8 cellular contexts compared by ENCODE assay signal in genomic region chr21:46284722-46285121, GRCh38. TPM values are rescaled to one million over a fixed set of nuclear protein-coding genes. Genes with fewer than 3 reads are reported as not detected.
DNase-seq lines count a peak whose midpoint lies in the region; ATAC-seq and TF ChIP-seq lines count a peak whose summit lies in the region.

No MANE protein-coding gene starts in this region.

- no peaks in the 10 kb centered on the region for H3K9me3 Mint-ChIP-seq in activated T-cell treated with anti-CD3 and anti-CD28 coated beads, Interleukin-2, amount 50 U/mL, for 24 hours
- peaks cover 11% of the 10 kb centered on the region for H3K9me3 Mint-ChIP-seq in glutamatergic neuron (ENCODE audit: unreplicated experiment)
- H3K9me3 Mint-ChIP-seq in stimulated activated naive CD8-positive, alpha-beta T cell treated with anti-CD3 and anti-CD28 coated beads, Interleukin-15, amount 100 ng/mL, for 72 hours: no peaks in the 10 kb centered on the region

- DNase-seq in activated T-cell treated with anti-CD3 and anti-CD28 coated beads, Interleukin-2, amount 50 U/mL, for 24 hours: no peak
- no peak for DNase-seq in activated T-cell treated with anti-CD3 and anti-CD28 coated beads, Interleukin-2, amount 50 U/mL, for 1 hour
- no peak for DNase-seq in glutamatergic neuron
- no peak for DNase-seq in stimulated activated naive CD8-positive, alpha-beta T cell treated with anti-CD3 and anti-CD28 coated beads, Interleukin-15, amount 100 ng/mL, for 72 hours
- no peak for DNase-seq in substantia nigra (lab: John Stamatoyannopoulos, UW)

- H3K27me3 Mint-ChIP-seq in activated T-cell treated with anti-CD3 and anti-CD28 coated beads, Interleukin-2, amount 50 U/mL, for 24 hours: no peaks in the 10 kb centered on the region
- peaks cover 4% of the 10 kb centered on the region for H3K27me3 Mint-ChIP-seq in glutamatergic neuron (ENCODE audit: unreplicated experiment)
- H3K27me3 Mint-ChIP-seq in stimulated activated naive CD8-positive, alpha-beta T cell treated with anti-CD3 and anti-CD28 coated beads, Interleukin-15, amount 100 ng/mL, for 72 hours: no peaks in the 10 kb centered on the region

- peaks cover 56% of the 10 kb centered on the region for H3K4me1 Mint-ChIP-seq in activated T-cell treated with anti-CD3 and anti-CD28 coated beads, Interleukin-2, amount 50 U/mL, for 24 hours (ENCODE audit: low read depth)
- H3K4me1 Mint-ChIP-seq in glutamatergic neuron (ENCODE audit: low read depth, unreplicated experiment): peaks cover 7% of the 10 kb centered on the region
- peaks cover 55% of the 10 kb centered on the region for H3K4me1 Mint-ChIP-seq in stimulated activated naive CD8-positive, alpha-beta T cell treated with anti-CD3 and anti-CD28 coated beads, Interleukin-15, amount 100 ng/mL, for 72 hours

- H3K36me3 Mint-ChIP-seq in activated T-cell treated with anti-CD3 and anti-CD28 coated beads, Interleukin-2, amount 50 U/mL, for 24 hours (ENCODE audit: low read depth): peaks cover 69% of the 10 kb centered on the region
- peaks cover 4% of the 10 kb centered on the region for H3K36me3 Mint-ChIP-seq in glutamatergic neuron (ENCODE audit: unreplicated experiment)

- peak overlapping the region; percentile 77 for H3K4me3 ChIP-seq in WI38 (ENCODE audit: low read depth, low read length)

- TF ChIP-seq CTCF in WI38 (IDR thresholded peaks at IDR 0.05; ENCODE audit: low read depth, low read length) (no peak), glutamatergic neuron (IDR thresholded peaks at IDR 0.05; ENCODE audit: partially characterized antibody, unreplicated experiment) (no peak)

- ATAC-seq in stimulated activated naive CD8-positive, alpha-beta T cell treated with anti-CD3 and anti-CD28 coated beads, Interleukin-15, amount 100 ng/mL, for 72 hours: no peak
- no peak for ATAC-seq in HG03342 (IDR thresholded peaks at IDR 0.05; ENCODE audit: unreplicated experiment)
- ATAC-seq in HG03457 (IDR thresholded peaks at IDR 0.05; ENCODE audit: unreplicated experiment): no peak

- no peak overlapping the region for H3K27ac ChIP-seq in substantia nigra (ENCODE audit: low read depth, low read length, poor library complexity, severe bottlenecking)

- peak overlapping the region; percentile 95 for H3K4me3 Mint-ChIP-seq in activated T-cell treated with anti-CD3 and anti-CD28 coated beads, Interleukin-2, amount 50 U/mL, for 24 hours
- H3K4me3 Mint-ChIP-seq in glutamatergic neuron (ENCODE audit: unreplicated experiment): peak overlapping the region; percentile 93
- peak overlapping the region; percentile 99 for H3K4me3 Mint-ChIP-seq in stimulated activated naive CD8-positive, alpha-beta T cell treated with anti-CD3 and anti-CD28 coated beads, Interleukin-15, amount 100 ng/mL, for 72 hours

- H3K27ac Mint-ChIP-seq in activated T-cell treated with anti-CD3 and anti-CD28 coated beads, Interleukin-2, amount 50 U/mL, for 24 hours: peak overlapping the region; percentile 93
- no peak overlapping the region for H3K27ac Mint-ChIP-seq in glutamatergic neuron (ENCODE audit: unreplicated experiment)
- H3K27ac Mint-ChIP-seq in stimulated activated naive CD8-positive, alpha-beta T cell treated with anti-CD3 and anti-CD28 coated beads, Interleukin-15, amount 100 ng/mL, for 72 hours: no peak overlapping the region

RNA-seq across cellular contexts. Expression of gene MCM3AP, which starts 0.7 kb away (rescaled TPM):
- total RNA-seq in glutamatergic neuron (ENCODE audit: unreplicated experiment): 121 TPM

RNA-seq across cellular contexts. Expression of gene YBEY, which starts 1.4 kb away (rescaled TPM):
- 19.6 TPM for total RNA-seq in glutamatergic neuron (ENCODE audit: unreplicated experiment)

RNA-seq across cellular contexts. Expression of gene C21orf58, which starts 38.9 kb away (rescaled TPM):
- 9.7 TPM for total RNA-seq in glutamatergic neuron (ENCODE audit: unreplicated experiment)

RNA-seq across cellular contexts. Expression of gene PCNT, which starts 39.2 kb away (rescaled TPM):
- 117 TPM for total RNA-seq in glutamatergic neuron (ENCODE audit: unreplicated experiment)

RNA-seq across cellular contexts. Expression of gene LSS, which starts 56.1 kb away (rescaled TPM):
- total RNA-seq in glutamatergic neuron (ENCODE audit: unreplicated experiment): 390 TPM
